In genomic region chr17:32627233-32628008, GRCh38 we compare ENCODE assay signal across 10 cellular contexts.
DNase-seq lines count a peak whose midpoint lies in the region; ATAC-seq and TF ChIP-seq lines count a peak whose summit lies in the region.
"Had no signal": no experiment of that assay in that cellular context is flagged by ENCODE, and none has a peak within 500 bp of the region (broad histone marks: within the 10 kb centered on the region; RNA-seq: fewer than 3 reads in every experiment).

No MANE protein-coding gene starts in this region.

- H3K4me1 ChIP-seq in IMR-90 (ENCODE audit: control insufficient read depth, insufficient read depth, low read length), result no peaks in the 10 kb centered on the region
- peaks cover 6% of the 10 kb centered on the region for H3K4me1 ChIP-seq in foreskin keratinocyte
- no peaks in the 10 kb centered on the region for H3K4me1 ChIP-seq in upper lobe of right lung
- no peaks in the 10 kb centered on the region for H3K4me1 ChIP-seq in effector memory CD4-positive, alpha-beta T cell (ENCODE audit: control insufficient read depth, insufficient read depth, low read length, poor library complexity, severe bottlenecking)

- TF ChIP-seq CTCF in IMR-90 (conservative IDR thresholded peaks at IDR 0.05; ENCODE audit: low read depth, low read length) (no peak), foreskin keratinocyte (conservative IDR thresholded peaks at IDR 0.05) (no peak), upper lobe of right lung (IDR thresholded peaks at IDR 0.05) (no peak)

- H3K27ac ChIP-seq in IMR-90 (ENCODE audit: insufficient read depth, low read length) (no peak overlapping the region), foreskin keratinocyte (no peak overlapping the region), upper lobe of right lung (no peak overlapping the region)
- no peak overlapping the region for H3K27ac ChIP-seq in effector memory CD4-positive, alpha-beta T cell (ENCODE audit: insufficient read depth, low read length, poor library complexity, severe bottlenecking)

- POLR2A ChIA-PET in IMR-90 (lab: Charles Lee; ENCODE audit: unreplicated experiment), result no interaction called here

- ATAC-seq in IMR-90 (ENCODE audit: low read depth) (no peak), foreskin keratinocyte (no peak), upper lobe of right lung (no peak)

- H3K27me3 ChIP-seq in IMR-90 (ENCODE audit: control insufficient read depth, insufficient read depth, low read length), result peaks cover 10% of the 10 kb centered on the region
- H3K27me3 ChIP-seq in foreskin keratinocyte, result no peaks in the 10 kb centered on the region
- H3K27me3 ChIP-seq in upper lobe of right lung, result no peaks in the 10 kb centered on the region
- H3K27me3 ChIP-seq in effector memory CD4-positive, alpha-beta T cell (replicated peaks; ENCODE audit: control insufficient read depth, insufficient read depth, low read length, poor library complexity, severe bottlenecking), result no peaks in the 10 kb centered on the region

- BruUV-seq in IMR-90 (replicated peaks; lab: Mats Ljungman, UMichigan), result no TSS peak

- no peak overlapping the region for H4K8ac ChIP-seq in IMR-90 (ENCODE audit: low read depth in 2 of 2, low read length in 2 of 2)

- dilution Hi-C loops in IMR-90 (cut with HindIII; ENCODE audit: low sequenced_read_pairs, unreplicated experiment), result no loop called here

- H3K23ac ChIP-seq in IMR-90 (ENCODE audit: low read depth, low read length), result no peak overlapping the region

- intact Hi-C loops in IMR-90 (cut with micrococcal nuclease) (no loop called here), upper lobe of right lung (cut with DNase I) (no loop called here)

- CTCF ChIA-PET in IMR-90 (lab: Yijun Ruan, JAX), result no interaction called here

- no peak overlapping the region for H3K56ac ChIP-seq in IMR-90 (ENCODE audit: extremely low read depth, insufficient read depth, low read length)

- TF ChIP-seq RAD21 in IMR-90 (IDR thresholded peaks at IDR 0.05; ENCODE audit: low read length), result no peak

- peak overlapping the region; percentile 63 for H2AK9ac ChIP-seq in IMR-90 (replicated peaks; ENCODE audit: low read depth, low read length, poor library complexity)

- no peak overlapping the region for H2BK5ac ChIP-seq in IMR-90 (ENCODE audit: low read depth, low read length, poor library complexity, severe bottlenecking)

- H3K9me3 ChIP-seq in IMR-90 (ENCODE audit: control insufficient read depth, insufficient read depth, low read length) (no peaks in the 10 kb centered on the region), upper lobe of right lung (no peaks in the 10 kb centered on the region)
- no peaks in the 10 kb centered on the region for H3K9me3 ChIP-seq in effector memory CD4-positive, alpha-beta T cell (ENCODE audit: control insufficient read depth, low read length)

- in situ Hi-C loops in IMR-90 (cut with MboI; ENCODE audit: low sequenced_read_pairs), result no loop called here

- DNase-seq in IMR-90, result no peak
- DNase-seq in NCI-H748 (lab: John Stamatoyannopoulos, UW; ENCODE audit: unreplicated experiment), result peak; percentile 99
- peak; percentile 22 to 63 for DNase-seq in foreskin keratinocyte
- DNase-seq in pons (ENCODE audit: low spot score), result peak; percentile 89
- DNase-seq in upper lobe of right lung, result no peak
- DNase-seq in activated gamma-delta T cell (lab: John Stamatoyannopoulos, UW), result no peak
- DNase-seq in effector memory CD4-positive, alpha-beta T cell, result no peak
- no peak for DNase-seq in DMS114 treated with DMSO at 0.1 percent for 48 hours (lab: John Stamatoyannopoulos, UW; ENCODE audit: unreplicated experiment)
- DNase-seq: activated naive CD8-positive, alpha-beta T cell treated with anti-CD3 and anti-CD28 coated beads, Interleukin-2, amount 10 ng/mL, durations not matched to agents 7 days and 5 days; T1000 had no signal

- no peak overlapping the region for H2BK120ac ChIP-seq in IMR-90 (ENCODE audit: low read depth, low read length)

- no peak overlapping the region for H3K18ac ChIP-seq in IMR-90 (ENCODE audit: low read depth, low read length)

- H3K36me3 ChIP-seq in IMR-90 (ENCODE audit: control insufficient read depth, insufficient read depth, low read length) (no peaks in the 10 kb centered on the region), upper lobe of right lung (no peaks in the 10 kb centered on the region)
- H3K36me3 ChIP-seq in effector memory CD4-positive, alpha-beta T cell (ENCODE audit: control insufficient read depth, insufficient read depth, low read length), result no peaks in the 10 kb centered on the region

- TF ChIP-seq POLR2A in IMR-90 (IDR thresholded peaks at IDR 0.05; ENCODE audit: low read depth, low read length), result no peak

- no peaks in the 10 kb centered on the region for H3K9me1 ChIP-seq in IMR-90 (ENCODE audit: insufficient read depth, low read length)

- no peaks in the 10 kb centered on the region for H3K79me1 ChIP-seq in IMR-90 (ENCODE audit: low read depth in 1 of 2, low read length in 2 of 2)

- no peak overlapping the region for H3K14ac ChIP-seq in IMR-90 (replicated peaks; ENCODE audit: low read depth, low read length)

- H3K9ac ChIP-seq in IMR-90 (ENCODE audit: low read depth, low read length), result no peak overlapping the region

- no peak overlapping the region for H4K91ac ChIP-seq in IMR-90 (ENCODE audit: insufficient read depth, low read depth, low read length)

- no peak overlapping the region for H2BK15ac ChIP-seq in IMR-90 (ENCODE audit: low read depth, low read length)

- no peak overlapping the region for H2AK5ac ChIP-seq in IMR-90 (ENCODE audit: low read depth, low read length)

- H3K4me2 ChIP-seq in IMR-90 (ENCODE audit: low read depth, low read length), result no peak overlapping the region

- no peak overlapping the region for H3K4ac ChIP-seq in IMR-90 (ENCODE audit: low read depth, low read length)

- peak overlapping the region; percentile 43 for H2AFZ ChIP-seq in IMR-90 (replicated peaks; ENCODE audit: low read length, poor library complexity)

- H2BK20ac ChIP-seq in IMR-90 (ENCODE audit: low read depth, low read length), result no peak overlapping the region

- H4K5ac ChIP-seq in IMR-90 (ENCODE audit: low read depth, low read length), result no peak overlapping the region

- H3K4me3 ChIP-seq in IMR-90 (ENCODE audit: insufficient read depth, low read depth, low read length) (no peak overlapping the region), upper lobe of right lung (no peak overlapping the region)
- H3K4me3 ChIP-seq in effector memory CD4-positive, alpha-beta T cell (ENCODE audit: insufficient read depth, low read depth, low read length, poor library complexity, severe bottlenecking), result no peak overlapping the region

- H4K20me1 ChIP-seq in IMR-90 (ENCODE audit: insufficient read depth, low read length), result no peaks in the 10 kb centered on the region

- 0% methylated on average over 2 of the region's 15 CpGs; no CpG with 5 or more reads in 1 of the 2 experiments for WGBS in IMR-90 (ENCODE audit: extremely low coverage in 2 of 2, insufficient read length in 1 of 2), 2 experiments

TF ChIP-seq in IMR-90, 13 proteins besides CTCF, POLR2A, EP300 and RAD21:
- no peak for TF ChIP-seq RFX5 (IDR thresholded peaks at IDR 0.05; ENCODE audit: low read depth, low read length)
- TF ChIP-seq ELK1 (IDR thresholded peaks at IDR 0.05; ENCODE audit: borderline replicate concordance, low read depth, low read length), result no peak
- TF ChIP-seq NFE2L2 (IDR thresholded peaks at IDR 0.05; ENCODE audit: low read depth, low read length), result no peak
- no peak for TF ChIP-seq RCOR1 (IDR thresholded peaks at IDR 0.05; ENCODE audit: insufficient replicate concordance, low read length)
- TF ChIP-seq USF2 (IDR thresholded peaks at IDR 0.05; ENCODE audit: low read depth, low read length), result no peak
- TF ChIP-seq MAFK (IDR thresholded peaks at IDR 0.05; ENCODE audit: low read depth, low read length), result no peak
- no peak for TF ChIP-seq SMC3 (IDR thresholded peaks at IDR 0.05; ENCODE audit: low read depth, low read length)
- TF ChIP-seq BHLHE40 (IDR thresholded peaks at IDR 0.05; ENCODE audit: low read depth, low read length), result no peak
- TF ChIP-seq MAZ (IDR thresholded peaks at IDR 0.05; ENCODE audit: borderline replicate concordance, low read depth, low read length), result no peak
- TF ChIP-seq CEBPB (IDR thresholded peaks at IDR 0.05; ENCODE audit: low read depth, low read length), result no peak
- no peak for TF ChIP-seq FOS (IDR thresholded peaks at IDR 0.05; ENCODE audit: low read depth, low read length)

Comparison
In these comparisons a context has a peak if more than half of its experiments do, and no peak if none do; other contexts are left out.
1. DNase-seq: peak in NCI-H748 (single experiment), foreskin keratinocyte (2 of 2) and pons (single experiment); none in IMR-90 (single experiment), upper lobe of right lung (single experiment), activated gamma-delta T cell (single experiment), effector memory CD4-positive, alpha-beta T cell (0 of 3) and DMS114 treated with DMSO at 0.1 percent for 48 hours (single experiment).